9 cellular contexts compared by ENCODE assay signal in genomic region chr18:47758000-47758399, GRCh38.
A peak's percentile ranks its signal among the peaks of the same experiment; 100 is the strongest.
DNase-seq lines count a peak whose midpoint lies in the region; ATAC-seq and TF ChIP-seq lines count a peak whose summit lies in the region.
"Had no signal": no experiment of that assay in that cellular context is flagged by ENCODE, and none has a peak within 500 bp of the region (broad histone marks: within the 10 kb centered on the region; RNA-seq: fewer than 3 reads in every experiment).

No MANE protein-coding gene starts in this region.

- no peaks in the 10 kb centered on the region for H3F3A ChIP-seq in SU-DHL-6 (ENCODE audit: insufficient read depth)

- H3K9ac ChIP-seq in SU-DHL-6 (ENCODE audit: low read length) = no peak overlapping the region

- H3K9me3 ChIP-seq in SU-DHL-6 (ENCODE audit: insufficient read depth, low read length) = no peaks in the 10 kb centered on the region; the same call in 1 of the 2 replicates

- TF ChIP-seq CTCF in CD14-positive monocyte (IDR thresholded peaks at IDR 0.05) (peak; percentile 72), GM13977 (IDR thresholded peaks at IDR 0.05; ENCODE audit: extremely low read depth, insufficient read depth, missing control alignments) (peak; percentile 25), SU-DHL-6 (IDR thresholded peaks at IDR 0.05; ENCODE audit: insufficient read depth, low read length, poor library complexity, severe bottlenecking) (peak; percentile 36)

- peaks cover 0 to 9% (median 2%) of the 10 kb centered on the region in 7 donors for H3K9me3 Mint-ChIP-seq in CD14-positive monocyte

- H3K79me2 ChIP-seq in SU-DHL-6 (ENCODE audit: insufficient read depth, low read length) = no peaks in the 10 kb centered on the region

- no peak overlapping the region for H3K27ac Mint-ChIP-seq in CD14-positive monocyte

- peaks cover 8 to 24% (median 15%) of the 10 kb centered on the region in 3 donors for H3K27me3 Mint-ChIP-seq in CD14-positive monocyte (ENCODE audit: low read depth in 3 of 3)

- peak; percentile 27 for ATAC-seq in left lobe of liver
- ATAC-seq: activated T-cell treated with anti-CD3 and anti-CD28 coated beads, Interleukin-2, amount 50 U/mL, for 4 hours had no signal

- H4K20me1 ChIP-seq in SU-DHL-6 (ENCODE audit: low read depth, low read length) = no peaks in the 10 kb centered on the region

- no peak overlapping the region for H3K27ac ChIP-seq in SU-DHL-6 (ENCODE audit: low read depth, low read length)

- intact Hi-C loops in CD14-positive monocyte (cut with micrococcal nuclease) = no loop called here

- H3K4me2 ChIP-seq in SU-DHL-6 (ENCODE audit: low read depth, low read length, poor library complexity, severe bottlenecking) = no peak overlapping the region

- DNase-seq in CD14-positive monocyte (ENCODE audit: low spot score) = no peak
- no peak for DNase-seq in GM13977 (ENCODE audit: low spot score)
- no peak for DNase-seq in left lobe of liver (ENCODE audit: low spot score)
- DNase-seq in NCI-H510A (lab: John Stamatoyannopoulos, UW) = no peak
- DNase-seq in NCI-H1436 (lab: John Stamatoyannopoulos, UW) = no peak
- DNase-seq in NK-92 (lab: John Stamatoyannopoulos, UW; ENCODE audit: unreplicated experiment) = no peak
- DNase-seq: activated T-cell treated with anti-CD3 and anti-CD28 coated beads, Interleukin-2, amount 50 U/mL, for 4 hours; T-helper 2 cell had no signal

- H3K4me3 ChIP-seq in SU-DHL-6 (ENCODE audit: insufficient read depth, low read length, poor library complexity, severe bottlenecking) = no peak overlapping the region

- H3K36me3 Mint-ChIP-seq in CD14-positive monocyte = no peaks in the 10 kb centered on the region

- no peak overlapping the region for H3K4me3 Mint-ChIP-seq in CD14-positive monocyte
- H3K4me3 Mint-ChIP-seq: activated T-cell treated with anti-CD3 and anti-CD28 coated beads, Interleukin-2, amount 50 U/mL, for 4 hours had no signal

- H3K4me1 Mint-ChIP-seq in CD14-positive monocyte = peaks cover 5% of the 10 kb centered on the region

- no peaks in the 10 kb centered on the region for H3K27me3 ChIP-seq in SU-DHL-6 (ENCODE audit: low read length)

- no peaks in the 10 kb centered on the region for H3K9me2 ChIP-seq in SU-DHL-6 (replicated peaks; ENCODE audit: insufficient read depth, low read length)

- in situ Hi-C loops in GM13977 (cut with MboI; ENCODE audit: low pct_unique_long_range_greater_than_20kb, low sequenced_read_pairs, unreplicated experiment) = loop anchor here (25.0 kb wide), 2 partner anchors 546 to 679 kb away; no protein-coding TSS in a partner anchor

- H2AFZ ChIP-seq in SU-DHL-6 (ENCODE audit: low read depth, low read length, severe bottlenecking) = no peak overlapping the region

- H3K36me3 ChIP-seq in SU-DHL-6 (ENCODE audit: low read length) = no peaks in the 10 kb centered on the region
